In genomic region chr19:31073485-31074221, GRCh38 we compare ENCODE assay signal across 19 cellular contexts.
"Had no signal": no experiment of that assay in that cellular context is flagged by ENCODE, and none has a peak within 500 bp of the region (broad histone marks: within the 10 kb centered on the region; RNA-seq: fewer than 3 reads in every experiment).

No MANE protein-coding gene starts in this region.

- H3K4me1 Mint-ChIP-seq: stimulated activated naive B cell treated with anti-CD40 and anti-IgM and Interleukin-4, amounts not matched to agents 10 μg/mL and 1 μg/mL and 100 μg/mL, for 72 hours had no signal

- H3K27ac Mint-ChIP-seq: activated naive CD4-positive, alpha-beta T cell treated with anti-CD3 and anti-CD28 coated beads, Interleukin-2, amount 50 U/mL, for 72 hours; endodermal cell; stimulated activated naive B cell treated with anti-CD40 and anti-IgM and Interleukin-4, amounts not matched to agents 10 μg/mL and 1 μg/mL and 100 μg/mL, for 72 hours had no signal

- H3K4me3 ChIP-seq: adrenal gland, cardiac muscle cell, left lung, spleen had no signal

- H3K4me3 Mint-ChIP-seq: endodermal cell; stimulated activated naive B cell treated with anti-CD40 and anti-IgM and Interleukin-4, amounts not matched to agents 10 μg/mL and 1 μg/mL and 100 μg/mL, for 72 hours had no signal

- H3K27ac ChIP-seq: adrenal gland, cardiac muscle cell, epithelial cell of prostate, foreskin keratinocyte, left lung, neutrophil, spleen had no signal

- H3K27me3 ChIP-seq: adrenal gland, foreskin keratinocyte had no signal

- H3K9me3 ChIP-seq: adrenal gland, left lung, neutrophil, spleen had no signal

- DNase-seq: activated CD4-positive, alpha-beta T cell treated with anti-CD3 and anti-CD28 coated beads, Interleukin-2, amount 50 U/mL, for 1 hour; activated CD8-positive, alpha-beta memory T cell treated with anti-CD3 and anti-CD28 coated beads for 24 hours; activated CD8-positive, alpha-beta memory T cell treated with anti-CD3 and anti-CD28 coated beads, Interleukin-2, amount 50 U/mL, for 48 hours; activated gamma-delta T cell; activated T-cell treated with anti-CD3 and anti-CD28 coated beads, Interleukin-2, amount 50 U/mL, for 48 hours; adrenal gland; endodermal cell; foreskin keratinocyte; kidney; left lung; midbrain; spleen; stimulated activated naive B cell treated with anti-CD40 and anti-IgM and Interleukin-4, amounts not matched to agents 10 μg/mL and 1 μg/mL and 100 μg/mL, for 72 hours; T-helper 1 cell; T-helper 9 cell had no signal

- H3K4me1 ChIP-seq: adrenal gland, foreskin keratinocyte, left lung, spleen had no signal

- H3K36me3 ChIP-seq: adrenal gland, cardiac muscle cell, left lung, neutrophil, spleen had no signal

- H3K36me3 Mint-ChIP-seq: activated naive CD4-positive, alpha-beta T cell treated with anti-CD3 and anti-CD28 coated beads, Interleukin-2, amount 50 U/mL, for 72 hours; stimulated activated naive B cell treated with anti-CD40 and anti-IgM and Interleukin-4, amounts not matched to agents 10 μg/mL and 1 μg/mL and 100 μg/mL, for 72 hours had no signal

- H3K9me3 Mint-ChIP-seq: activated naive CD4-positive, alpha-beta T cell treated with anti-CD3 and anti-CD28 coated beads, Interleukin-2, amount 50 U/mL, for 72 hours; endodermal cell; stimulated activated naive B cell treated with anti-CD40 and anti-IgM and Interleukin-4, amounts not matched to agents 10 μg/mL and 1 μg/mL and 100 μg/mL, for 72 hours had no signal

- ATAC-seq: activated naive CD4-positive, alpha-beta T cell treated with anti-CD3 and anti-CD28 coated beads, Interleukin-2, amount 50 U/mL, for 72 hours; foreskin keratinocyte; left lung; stimulated activated naive B cell treated with anti-CD40 and anti-IgM and Interleukin-4, amounts not matched to agents 10 μg/mL and 1 μg/mL and 100 μg/mL, for 72 hours had no signal
